8 cellular contexts compared by ENCODE assay signal in the genomic region with DNA sequence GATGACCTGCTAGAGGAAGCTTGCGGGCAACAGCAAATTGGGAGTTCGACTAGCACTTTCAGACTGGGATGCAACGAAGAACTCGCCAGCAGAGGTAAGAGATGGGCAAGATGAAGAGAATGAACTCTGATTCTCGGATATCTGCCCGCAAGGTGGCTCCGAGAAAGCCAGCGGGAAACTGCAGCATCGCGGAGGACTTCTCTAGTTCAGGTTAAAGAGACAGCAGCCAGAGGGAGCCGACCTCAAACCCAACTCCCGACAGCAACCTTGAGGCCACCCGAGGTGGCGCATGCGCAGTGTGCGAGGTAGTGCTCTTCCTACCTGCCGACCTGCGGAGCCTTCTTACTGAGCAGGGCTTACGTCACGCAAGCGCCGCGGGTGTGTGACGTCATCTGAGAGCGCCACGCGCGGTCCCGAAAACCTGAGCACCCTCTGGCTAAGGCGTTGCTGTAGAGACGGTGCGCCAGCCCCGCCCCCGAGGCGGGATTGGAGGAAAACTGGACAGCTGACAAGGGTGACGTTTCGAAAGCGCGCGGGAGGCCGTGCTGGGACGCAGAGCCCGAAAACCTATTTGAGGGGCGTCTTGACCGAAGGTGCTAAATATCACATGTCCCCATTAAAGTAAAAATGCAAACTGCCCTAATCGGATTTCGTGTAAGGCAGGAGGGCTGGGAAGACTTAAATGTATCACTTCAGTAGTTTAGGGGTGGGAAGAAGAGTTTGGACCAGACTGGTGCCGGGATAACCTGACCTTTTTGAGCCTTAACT.
A peak's percentile ranks its signal among the peaks of the same experiment; 100 is the strongest.
DNase-seq lines count a peak whose midpoint lies in the region; ATAC-seq, FAIRE-seq and TF ChIP-seq lines count a peak whose summit lies in the region.

No MANE protein-coding gene starts in this region.

- H3K9me3 Mint-ChIP-seq in natural killer cell = no peaks in the 10 kb centered on the region

- H3K27ac ChIP-seq in RWPE2 (ENCODE audit: poor library complexity, severe bottlenecking) = peak overlapping the region; percentile 14

- H3K4me1 Mint-ChIP-seq in natural killer cell = peaks cover 37 to 41% of the 10 kb centered on the region in 2 donors

- H3K27me3 Mint-ChIP-seq in natural killer cell (ENCODE audit: low read depth in 2 of 2) = peaks cover 0 to 28% of the 10 kb centered on the region in 2 donors

- peak overlapping the region; percentile 91 for H3K27ac Mint-ChIP-seq in natural killer cell

- H3K9me3 ChIP-seq in Loucy (ENCODE audit: insufficient read depth, low read depth, low read length) (no peaks in the 10 kb centered on the region), RWPE2 (ENCODE audit: severe bottlenecking) (no peaks in the 10 kb centered on the region)

- H3K27me3 ChIP-seq in Loucy (ENCODE audit: insufficient read depth, low read length, poor library complexity, severe bottlenecking) (no peaks in the 10 kb centered on the region), RWPE2 (ENCODE audit: insufficient read depth, poor library complexity, severe bottlenecking) (no peaks in the 10 kb centered on the region)

- peaks cover 16% of the 10 kb centered on the region for H3F3A ChIP-seq in Loucy (ENCODE audit: low read depth)

- H3K79me2 ChIP-seq in Loucy (ENCODE audit: insufficient read depth, low read length) = peaks cover 3% of the 10 kb centered on the region; the same call in 1 of the 2 replicates

- H3K4me3 ChIP-seq in Loucy (ENCODE audit: low read length, poor library complexity, severe bottlenecking) (peak overlapping the region; percentile 86), RWPE2 (ENCODE audit: severe bottlenecking) (peak overlapping the region; percentile 48), fibroblast of pulmonary artery (replicated peaks; ENCODE audit: low read depth, low read length) (peak overlapping the region; percentile 69)

- peak overlapping the region; percentile 95 for H3K4me2 ChIP-seq in Loucy (ENCODE audit: low read depth, low read length, poor library complexity, severe bottlenecking)

- TF ChIP-seq CTCF in Loucy (conservative IDR thresholded peaks at IDR 0.05; ENCODE audit: low read length) (no peak; the same call in 1 of the 2 replicates), RWPE2 (IDR thresholded peaks at IDR 0.05; ENCODE audit: poor library complexity, severe bottlenecking) (peak; percentile 12), fibroblast of pulmonary artery (IDR thresholded peaks at IDR 0.05; ENCODE audit: low read length, missing control alignments) (peak; percentile 3), natural killer cell (IDR thresholded peaks at IDR 0.05) (no peak)

- DNase-seq in ELF-1 (ENCODE audit: low read depth, low spot score) = peak; percentile 100
- DNase-seq in H54 (ENCODE audit: insufficient read length, low spot score) = peak; percentile 93
- peak; percentile 95 for DNase-seq in RWPE2 (ENCODE audit: low spot score)
- peak; percentile 100 for DNase-seq in activated effector memory CD4-positive, alpha-beta T cell treated with Interleukin-2 at 50 U/mL for 16 hours
- peak; percentile 99 for DNase-seq in fibroblast of pulmonary artery (ENCODE audit: low read depth)
- peak; percentile 99 for DNase-seq in natural killer cell
- peak; percentile 98 to 99 (median 99) for DNase-seq in stimulated activated naive CD4-positive, alpha-beta T cell (lab: John Stamatoyannopoulos, UW)

- H3K4me3 Mint-ChIP-seq in natural killer cell = peak overlapping the region; percentile 97

- peak; percentile 48 for FAIRE-seq in H54 (lab: Jason Lieb, UNC)

- peak overlapping the region; percentile 58; the same call in 1 of the 2 replicates for H2AFZ ChIP-seq in Loucy (ENCODE audit: low read length)

- H4K20me1 ChIP-seq in Loucy (ENCODE audit: insufficient read depth, low read length, poor library complexity, severe bottlenecking) = no peaks in the 10 kb centered on the region

- ATAC-seq in RWPE2 (ENCODE audit: low read depth) (peak; percentile 89), natural killer cell (peak; percentile 86 to 94 (median 92))

- H3K36me3 ChIP-seq in Loucy (ENCODE audit: insufficient read depth, low read length) = no peaks in the 10 kb centered on the region
- H3K36me3 ChIP-seq in RWPE2 (ENCODE audit: low read depth) = no peaks in the 10 kb centered on the region

- H3K4me1 ChIP-seq in Loucy (ENCODE audit: insufficient read depth, low read length, poor library complexity, severe bottlenecking) (peaks cover 52% of the 10 kb centered on the region), RWPE2 (ENCODE audit: insufficient read depth, poor library complexity, severe bottlenecking) (peaks cover 8% of the 10 kb centered on the region)

- intact Hi-C loops in natural killer cell (cut with micrococcal nuclease) = loop anchor here (2.0 kb wide), 1 partner anchor 16 kb away; no protein-coding TSS in a partner anchor

- no peaks in the 10 kb centered on the region for H3K36me3 Mint-ChIP-seq in natural killer cell

- H3K9me2 ChIP-seq in Loucy (replicated peaks; ENCODE audit: low read depth, low read length) = no peaks in the 10 kb centered on the region

- peak overlapping the region; percentile 85 for H3K9ac ChIP-seq in Loucy (ENCODE audit: low read depth, low read length, poor library complexity, severe bottlenecking)

- no peak; the same call in 1 of the 2 replicates for TF ChIP-seq POLR2A in H54 (IDR thresholded peaks at IDR 0.05; ENCODE audit: low read depth, low read length)

Comparison
In these comparisons a context has a peak if more than half of its experiments do, and no peak if none do; other contexts are left out.
1. Peak in every context shown above with its lines: DNase-seq, ATAC-seq, H3K4me3 ChIP-seq and H3K27ac ChIP-seq.
2. CTCF ChIP-seq: peak in RWPE2 (single experiment) and fibroblast of pulmonary artery (single experiment); none in Loucy (single experiment) and natural killer cell (single experiment).